4 cellular contexts compared by ENCODE assay signal in genomic region chr12:7905600-7906125, GRCh38. TPM values are rescaled to one million over a fixed set of nuclear protein-coding genes. Genes with fewer than 3 reads are reported as not detected.
"Had no signal": no experiment of that assay in that cellular context is flagged by ENCODE, and none has a peak within 500 bp of the region (broad histone marks: within the 10 kb centered on the region; RNA-seq: fewer than 3 reads in every experiment).

No MANE protein-coding gene starts in this region.

RNA-seq across cellular contexts. Expression of gene SLC2A14, which starts 32.9 kb away (rescaled TPM):
- total RNA-seq: dermis blood vessel endothelial cell; esophagus mucosa; naive thymus-derived CD8-positive, alpha-beta T cell; T-helper 2 cell treated with Interferon-gamma antibody and Interleukin-4, amounts not matched to agents 100 ng/mL and 5 ng/mL, for 36 hours had no signal
